In genomic region chr2:117536139-117536538, GRCh38 we compare ENCODE assay signal across 9 cellular contexts.
DNase-seq lines count a peak whose midpoint lies in the region; TF ChIP-seq lines count a peak whose summit lies in the region.
"Had no signal": no experiment of that assay in that cellular context is flagged by ENCODE, and none has a peak within 500 bp of the region (broad histone marks: within the 10 kb centered on the region; RNA-seq: fewer than 3 reads in every experiment).

No MANE protein-coding gene starts in this region.

- TF ChIP-seq CTCF in GM12864 (IDR thresholded peaks at IDR 0.05; ENCODE audit: low read depth, low read length, missing control alignments) (peak; percentile 39), astrocyte of the spinal cord (IDR thresholded peaks at IDR 0.05; ENCODE audit: low read depth, low read length) (peak; percentile 19), nephron (IDR thresholded peaks at IDR 0.05; ENCODE audit: unreplicated experiment in 3 of 3) (peak; percentile 33 to 53 (median 33))

- H3K9me3 Mint-ChIP-seq in nephron, result peaks cover 18% of the 10 kb centered on the region

- no peak overlapping the region for H3K4me3 ChIP-seq in GM12864 (ENCODE audit: low read depth, low read length)
- no peak overlapping the region for H3K4me3 ChIP-seq in astrocyte of the spinal cord (ENCODE audit: low read depth, low read length)
- H3K4me3 ChIP-seq: SK-N-MC had no signal

- no peak overlapping the region for H3K4me3 Mint-ChIP-seq in nephron

- no peak for DNase-seq in GM12864 (ENCODE audit: low read depth)
- DNase-seq in HuH-7 (ENCODE audit: low spot score), result peak; percentile 15
- no peak for DNase-seq in astrocyte of the spinal cord (ENCODE audit: low read depth, low spot score)
- DNase-seq in activated naive CD4-positive, alpha-beta T cell treated with anti-CD3 and anti-CD28 coated beads, Interleukin-2, amount 50 U/mL, for 16 hours, result no peak
- no peak for DNase-seq in germinal center (ENCODE audit: low spot score)
- no peak for DNase-seq in stimulated activated CD4-positive, alpha-beta T cell treated with anti-CD3 and anti-CD28 coated beads, Interleukin-4, amount 100 ng/mL, for 24 hours
- DNase-seq: NCI-H146 had no signal

- H3K4me1 Mint-ChIP-seq in nephron, result no peaks in the 10 kb centered on the region

- in situ Hi-C loops in astrocyte of the spinal cord (cut with HindIII; ENCODE audit: low sequenced_read_pairs), result no loop called here

- no peaks in the 10 kb centered on the region for H3K27me3 Mint-ChIP-seq in nephron (ENCODE audit: low read depth)

- peaks cover 23% of the 10 kb centered on the region for H3K36me3 Mint-ChIP-seq in nephron (ENCODE audit: low read depth)

- H3K27ac Mint-ChIP-seq in nephron, result peak overlapping the region in 1 of 3 experiments; percentile 32
